8 cellular contexts compared by ENCODE assay signal in the genomic region with DNA sequence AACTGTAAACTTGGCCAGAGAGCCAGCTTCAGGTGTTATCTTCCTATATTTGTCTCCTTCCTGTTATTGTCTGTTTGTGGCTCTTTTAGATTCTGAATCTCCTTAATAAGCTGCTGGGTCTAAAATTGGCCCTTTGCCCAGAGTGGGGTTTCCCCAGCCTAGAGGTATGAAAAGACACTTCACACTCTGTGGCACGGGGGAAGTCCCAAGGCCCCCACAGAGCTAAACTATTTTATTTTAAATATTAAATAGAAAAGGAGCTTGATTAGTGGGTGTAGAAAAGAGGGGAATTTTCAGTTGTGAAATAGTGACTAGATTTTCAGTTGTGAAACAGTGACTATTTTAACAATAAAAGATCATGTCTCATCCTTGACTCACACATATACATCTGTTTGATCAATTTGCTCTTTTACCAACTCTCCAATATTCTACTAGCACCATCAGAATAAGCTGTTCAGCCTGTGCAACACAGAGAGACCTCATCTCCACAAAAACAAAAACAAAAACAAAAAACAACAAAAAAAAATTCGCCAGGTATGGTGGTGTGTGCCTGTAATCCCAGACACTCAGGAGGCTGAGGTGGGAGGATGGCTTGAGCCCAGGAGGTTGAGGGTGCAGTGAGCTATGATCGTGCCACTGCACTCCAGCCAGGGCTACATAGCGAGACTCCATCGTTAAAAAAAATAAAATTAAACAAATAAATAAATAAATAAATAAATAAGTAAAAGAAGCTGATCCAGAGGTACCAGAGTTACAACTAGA. TPM values are rescaled to one million over a fixed set of nuclear protein-coding genes. Genes with fewer than 3 reads are reported as not detected.
DNase-seq lines count a peak whose midpoint lies in the region; ATAC-seq and TF ChIP-seq lines count a peak whose summit lies in the region.

No MANE protein-coding gene starts in this region.

- CTCF ChIA-PET in HEK293T (lab: Yijun Ruan, JAX): no interaction called here

- no peak overlapping the region for H3K27ac Mint-ChIP-seq in endothelial cell (ENCODE audit: unreplicated experiment)

- H3K9me3 Mint-ChIP-seq in endothelial cell (ENCODE audit: unreplicated experiment): no peaks in the 10 kb centered on the region

- H3K4me1 ChIP-seq in gastroesophageal sphincter: no peaks in the 10 kb centered on the region

- ATAC-seq in GM18858 (IDR thresholded peaks at IDR 0.05; ENCODE audit: unreplicated experiment): peak; percentile 86
- peak; percentile 79 for ATAC-seq in HG02973 (IDR thresholded peaks at IDR 0.05; ENCODE audit: unreplicated experiment)
- ATAC-seq in gastroesophageal sphincter: no peak

- H3K36me3 Mint-ChIP-seq in endothelial cell (ENCODE audit: low read depth, unreplicated experiment): peaks cover 4% of the 10 kb centered on the region

- TF ChIP-seq CTCF in endothelial cell (IDR thresholded peaks at IDR 0.05; ENCODE audit: unreplicated experiment): no peak
- TF ChIP-seq CTCF in gastroesophageal sphincter (IDR thresholded peaks at IDR 0.05): no peak

- H3K4me3 Mint-ChIP-seq in endothelial cell (ENCODE audit: unreplicated experiment): no peak overlapping the region

- peaks cover 0 to under 1% (median 0%) of the 10 kb centered on the region in 3 donors for H3K9me3 ChIP-seq in gastroesophageal sphincter

- no peaks in the 10 kb centered on the region for H3K27me3 ChIP-seq in gastroesophageal sphincter

- no peak for TF ChIP-seq POLR2A in gastroesophageal sphincter (IDR thresholded peaks at IDR 0.05)

- DNase-seq in T-helper 22 cell (ENCODE audit: low read depth): peak; percentile 81
- DNase-seq in central memory CD4-positive, alpha-beta T cell: peak; percentile 87
- peak; percentile 66 to 71 for DNase-seq in stimulated activated CD8-positive, alpha-beta memory T cell treated with anti-CD3 and anti-CD28 coated beads, Interleukin-2, amount 100 ng/mL, for 48 hours (ENCODE audit: low read depth in 2 of 2)
- no peak for DNase-seq in endothelial cell (ENCODE audit: low spot score)
- no peak for DNase-seq in HEK293T (ENCODE audit: extremely low spot score)

- H3K27me3 Mint-ChIP-seq in endothelial cell (ENCODE audit: unreplicated experiment): no peaks in the 10 kb centered on the region

- POLR2A ChIA-PET in HEK293T (lab: Yijun Ruan, JAX): no interaction called here

- H3K4me3 ChIP-seq in gastroesophageal sphincter: no peak overlapping the region

- no peaks in the 10 kb centered on the region for H3K36me3 ChIP-seq in gastroesophageal sphincter

- WGBS in gastroesophageal sphincter (ENCODE audit: low coverage in 1 of 2), 2 donors: 83 to 100% methylated on average over 1 to 5 of the region's 5 CpGs

- no peak for TF ChIP-seq EP300 in gastroesophageal sphincter (IDR thresholded peaks at IDR 0.05)

- no peak overlapping the region for H3K27ac ChIP-seq in gastroesophageal sphincter

- peaks cover 9% of the 10 kb centered on the region for H3K4me1 Mint-ChIP-seq in endothelial cell (ENCODE audit: unreplicated experiment)

TF ChIP-seq in HEK293T, 16 proteins besides CTCF, POLR2A, EP300 and RAD21:
- TF ChIP-seq BHLHE40 (IDR thresholded peaks at IDR 0.05; ENCODE audit: borderline replicate concordance): no peak
- no peak for TF ChIP-seq ELF4 (IDR thresholded peaks at IDR 0.05)
- no peak for TF ChIP-seq CTBP1 (IDR thresholded peaks at IDR 0.05; ENCODE audit: borderline replicate concordance)
- TF ChIP-seq, protein P1, sequence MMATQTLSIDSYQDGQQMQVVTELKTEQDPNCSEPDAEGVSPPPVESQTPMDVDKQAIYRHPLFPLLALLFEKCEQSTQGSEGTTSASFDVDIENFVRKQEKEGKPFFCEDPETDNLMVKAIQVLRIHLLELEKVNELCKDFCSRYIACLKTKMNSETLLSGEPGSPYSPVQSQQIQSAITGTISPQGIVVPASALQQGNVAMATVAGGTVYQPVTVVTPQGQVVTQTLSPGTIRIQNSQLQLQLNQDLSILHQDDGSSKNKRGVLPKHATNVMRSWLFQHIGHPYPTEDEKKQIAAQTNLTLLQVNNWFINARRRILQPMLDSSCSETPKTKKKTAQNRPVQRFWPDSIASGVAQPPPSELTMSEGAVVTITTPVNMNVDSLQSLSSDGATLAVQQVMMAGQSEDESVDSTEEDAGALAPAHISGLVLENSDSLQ (IDR thresholded peaks at IDR 0.05): no peak
- no peak for TF ChIP-seq FOXK2 (IDR thresholded peaks at IDR 0.05)
- no peak for TF ChIP-seq FOXM1 (IDR thresholded peaks at IDR 0.05; ENCODE audit: borderline replicate concordance)
- no peak for TF ChIP-seq TARDBP (IDR thresholded peaks at IDR 0.05)
- TF ChIP-seq HDGF (IDR thresholded peaks at IDR 0.05; ENCODE audit: borderline replicate concordance): no peak
- TF ChIP-seq ARNT (IDR thresholded peaks at IDR 0.05): no peak
- no peak for TF ChIP-seq SP1 (IDR thresholded peaks at IDR 0.05)
- TF ChIP-seq ZNF384 (IDR thresholded peaks at IDR 0.05): no peak
- no peak for TF ChIP-seq SUZ12 (IDR thresholded peaks at IDR 0.05)
- TF ChIP-seq FOXA1 (IDR thresholded peaks at IDR 0.05): no peak
- no peak for TF ChIP-seq L3MBTL2 (conservative IDR thresholded peaks at IDR 0.05)
- TF ChIP-seq LEF1 (IDR thresholded peaks at IDR 0.05; ENCODE audit: borderline replicate concordance): no peak
- no peak for TF ChIP-seq NFRKB (IDR thresholded peaks at IDR 0.05)
TF ChIP-seq in HEK293T: peak in this region for 0.

RNA-seq across cellular contexts. Expression of a gene that starts 24.9 kb away (rescaled TPM):
- total RNA-seq in endothelial cell (ENCODE audit: unreplicated experiment) (25.7 TPM), gastroesophageal sphincter (10 to 100 TPM; 20.2 to 28.9 (median 22.5) TPM)

RNA-seq across cellular contexts. Expression of a gene that starts 36.5 kb away (rescaled TPM):
- total RNA-seq in endothelial cell (ENCODE audit: unreplicated experiment) (1.2 TPM), gastroesophageal sphincter (1 to 10 TPM in 2 of 4 donors, under 1 TPM in 2; 0.52 to 1.3 (median 1.1) TPM)

Comparison
In these comparisons a context has a peak if more than half of its experiments do, and no peak if none do; other contexts are left out.
1. DNase-seq: peak in T-helper 22 cell (single experiment), central memory CD4-positive, alpha-beta T cell (single experiment) and stimulated activated CD8-positive, alpha-beta memory T cell treated with anti-CD3 and anti-CD28 coated beads, Interleukin-2, amount 100 ng/mL, for 48 hours (2 of 2); none in endothelial cell (single experiment) and HEK293T (single experiment).